Comparison of ENCODE assay signal across 14 cellular contexts in the genomic region with DNA sequence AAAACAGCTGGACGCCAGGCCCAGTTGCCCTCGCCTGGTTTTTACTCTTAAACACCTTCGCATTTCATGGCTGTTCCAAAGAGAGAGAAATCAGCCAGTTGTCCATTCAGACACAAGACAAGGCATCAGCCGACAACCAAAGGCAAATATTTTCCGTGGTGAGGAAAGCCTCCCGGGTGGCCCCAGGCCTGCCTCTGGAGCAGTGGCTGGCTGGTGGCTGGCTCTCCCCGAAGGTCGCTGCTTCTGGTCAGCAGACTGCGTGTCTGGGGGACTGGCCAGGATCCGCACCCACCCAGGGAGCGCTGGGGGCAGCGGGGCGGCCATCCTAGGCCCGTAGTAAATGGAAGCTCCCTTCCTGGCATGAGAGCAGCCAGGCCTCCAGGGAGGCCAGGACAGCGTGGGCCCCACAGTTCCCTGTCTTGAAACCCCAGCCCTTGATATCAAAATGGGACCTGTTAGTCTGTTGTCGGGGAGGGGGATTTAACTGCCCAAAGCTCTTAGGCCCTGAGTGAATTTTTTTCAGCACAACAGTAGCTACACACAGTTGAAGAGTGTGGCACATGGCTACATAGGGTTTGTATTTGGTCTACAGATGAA. TPM values are rescaled to one million over a fixed set of nuclear protein-coding genes. Genes with fewer than 3 reads are reported as not detected.
A peak's percentile ranks its signal among the peaks of the same experiment; 100 is the strongest.
DNase-seq lines count a peak whose midpoint lies in the region; ATAC-seq, FAIRE-seq and TF ChIP-seq lines count a peak whose summit lies in the region.
"Had no signal": no experiment of that assay in that cellular context is flagged by ENCODE, and none has a peak within 500 bp of the region (broad histone marks: within the 10 kb centered on the region; RNA-seq: fewer than 3 reads in every experiment).

No MANE protein-coding gene starts in this region.

- TF ChIP-seq CTCF in IMR-90 (conservative IDR thresholded peaks at IDR 0.05; ENCODE audit: low read depth, low read length): no peak

- CTCF ChIA-PET in IMR-90 (lab: Yijun Ruan, JAX): no interaction called here

- FAIRE-seq in frontal cortex (lab: Jason Lieb, UNC) (no peak), H54 (lab: Jason Lieb, UNC) (no peak)
- FAIRE-seq: pancreas had no signal

- H3K27me3 ChIP-seq in IMR-90 (ENCODE audit: control insufficient read depth, insufficient read depth, low read length) (no peaks in the 10 kb centered on the region), endocrine pancreas (ENCODE audit: control insufficient read depth, insufficient read depth, low read length) (no peaks in the 10 kb centered on the region), mucosa of rectum (ENCODE audit: control insufficient read depth in 2 of 2, insufficient read depth in 2 of 2, low read length in 2 of 2) (no peaks in the 10 kb centered on the region), stomach smooth muscle (ENCODE audit: control insufficient read depth in 1 of 2, insufficient read depth in 2 of 2, low read length in 2 of 2) (no peaks in the 10 kb centered on the region)
- H3K27me3 ChIP-seq: foreskin keratinocyte, pancreas had no signal

- H3K23ac ChIP-seq in IMR-90 (ENCODE audit: low read depth, low read length): 0 out of 2 replicates have a peak overlapping the region, but pooled peaks have one; percentile 7

- H3K9me3 ChIP-seq in IMR-90 (ENCODE audit: control insufficient read depth, insufficient read depth, low read length): no peaks in the 10 kb centered on the region
- H3K9me3 ChIP-seq in endocrine pancreas (ENCODE audit: control insufficient read depth, low read length): no peaks in the 10 kb centered on the region
- no peaks in the 10 kb centered on the region for H3K9me3 ChIP-seq in mucosa of rectum (ENCODE audit: control insufficient read depth in 2 of 2, low read length in 2 of 2)
- H3K9me3 ChIP-seq in stomach smooth muscle (ENCODE audit: control insufficient read depth in 2 of 2, low read length in 2 of 2): no peaks in the 10 kb centered on the region
- H3K9me3 ChIP-seq: pancreas had no signal

- no peak overlapping the region for H3K4me2 ChIP-seq in IMR-90 (ENCODE audit: low read depth, low read length)
- H3K4me2 ChIP-seq: KMS-11 had no signal

- peak overlapping the region; percentile 4; the same call in 1 of the 2 replicates for H3K27ac ChIP-seq in IMR-90 (ENCODE audit: insufficient read depth, low read length)
- H3K27ac ChIP-seq in mucosa of rectum (ENCODE audit: low read depth in 2 of 2, low read length in 2 of 2): peak overlapping the region; percentile 61 to 71
- peak overlapping the region; percentile 70 for H3K27ac ChIP-seq in stomach smooth muscle (ENCODE audit: low read length)
- H3K27ac ChIP-seq: foreskin keratinocyte, KMS-11, pancreas had no signal

- peak overlapping the region; percentile 25 for H2AK9ac ChIP-seq in IMR-90 (replicated peaks; ENCODE audit: low read depth, low read length, poor library complexity)

- no peak overlapping the region for H2AK5ac ChIP-seq in IMR-90 (ENCODE audit: low read depth, low read length)

- DNase-seq in IMR-90 (no peak), frontal cortex (ENCODE audit: low spot score in 2 of 2) (no peak), H54 (ENCODE audit: insufficient read length, low spot score) (no peak)
- DNase-seq: AML-193, DMS79, foreskin keratinocyte, NCI-H2029 treated with DMSO at 0.1 percent for 48 hours had no signal

- H3K18ac ChIP-seq in IMR-90 (ENCODE audit: low read depth, low read length): no peak overlapping the region

- BruUV-seq in IMR-90 (replicated peaks; lab: Mats Ljungman, UMichigan): no TSS peak

- intact Hi-C loops in IMR-90 (cut with micrococcal nuclease): no loop called here

- peaks cover 19 to 85% of the 10 kb centered on the region in 2 experiments for H3K79me1 ChIP-seq in IMR-90 (ENCODE audit: low read depth in 1 of 2, low read length in 2 of 2)

- H3K56ac ChIP-seq in IMR-90 (ENCODE audit: extremely low read depth, insufficient read depth, low read length): no peak overlapping the region

- H3K14ac ChIP-seq in IMR-90 (replicated peaks; ENCODE audit: low read depth, low read length): no peak overlapping the region

- TF ChIP-seq RAD21 in IMR-90 (IDR thresholded peaks at IDR 0.05; ENCODE audit: low read length): no peak

- H3K9ac ChIP-seq in IMR-90 (ENCODE audit: low read depth, low read length) (no peak overlapping the region), endocrine pancreas (ENCODE audit: control insufficient read depth, insufficient read depth, low read length) (peak overlapping the region; percentile 54), mucosa of rectum (ENCODE audit: low read depth in 1 of 2, low read length in 2 of 2) (no peak overlapping the region), stomach smooth muscle (ENCODE audit: low read length in 2 of 2) (peak overlapping the region in 1 of 2 donors; percentile 47)
- H3K9ac ChIP-seq: KMS-11 had no signal

- in situ Hi-C loops in IMR-90 (cut with MboI; ENCODE audit: low sequenced_read_pairs): no loop called here

- no peak overlapping the region for H3K4ac ChIP-seq in IMR-90 (ENCODE audit: low read depth, low read length)

- ATAC-seq in IMR-90 (ENCODE audit: low read depth) (no peak), GM21381 (IDR thresholded peaks at IDR 0.05; ENCODE audit: unreplicated experiment) (no peak), GM18868 (IDR thresholded peaks at IDR 0.05; ENCODE audit: unreplicated experiment) (no peak)
- ATAC-seq: foreskin keratinocyte, pancreas had no signal

- peaks cover 93% of the 10 kb centered on the region for H4K20me1 ChIP-seq in IMR-90 (ENCODE audit: insufficient read depth, low read length)

- peaks cover 2% of the 10 kb centered on the region; the same call in 1 of the 2 replicates for H3K36me3 ChIP-seq in IMR-90 (ENCODE audit: control insufficient read depth, insufficient read depth, low read length)
- H3K36me3 ChIP-seq in endocrine pancreas (ENCODE audit: control insufficient read depth, insufficient read depth, low read length): no peaks in the 10 kb centered on the region
- H3K36me3 ChIP-seq in mucosa of rectum (ENCODE audit: control insufficient read depth in 2 of 2, insufficient read depth in 2 of 2, low read length in 2 of 2): no peaks in the 10 kb centered on the region
- H3K36me3 ChIP-seq in stomach smooth muscle (ENCODE audit: control insufficient read depth in 2 of 2, insufficient read depth in 2 of 2, low read length in 2 of 2): no peaks in the 10 kb centered on the region
- H3K36me3 ChIP-seq: pancreas had no signal

- H4K5ac ChIP-seq in IMR-90 (ENCODE audit: low read depth, low read length): no peak overlapping the region

- H4K91ac ChIP-seq in IMR-90 (ENCODE audit: insufficient read depth, low read depth, low read length): no peak overlapping the region

- H2BK20ac ChIP-seq in IMR-90 (ENCODE audit: low read depth, low read length): no peak overlapping the region

- H3K4me3 ChIP-seq in IMR-90 (ENCODE audit: insufficient read depth, low read depth, low read length) (no peak overlapping the region), endocrine pancreas (ENCODE audit: control insufficient read depth, insufficient read depth, low read length) (no peak overlapping the region), mucosa of rectum (ENCODE audit: low read length in 2 of 2) (no peak overlapping the region), stomach smooth muscle (ENCODE audit: low read length in 2 of 2) (no peak overlapping the region)
- H3K4me3 ChIP-seq: pancreas had no signal

- no peaks in the 10 kb centered on the region; the same call in 1 of the 2 replicates for H3K9me1 ChIP-seq in IMR-90 (ENCODE audit: insufficient read depth, low read length)

- no peak overlapping the region for H2AFZ ChIP-seq in IMR-90 (replicated peaks; ENCODE audit: low read length, poor library complexity)

- H2BK5ac ChIP-seq in IMR-90 (ENCODE audit: low read depth, low read length, poor library complexity, severe bottlenecking): no peak overlapping the region

- H4K8ac ChIP-seq in IMR-90 (ENCODE audit: low read depth in 2 of 2, low read length in 2 of 2): no peak overlapping the region

- TF ChIP-seq POLR2A in IMR-90 (IDR thresholded peaks at IDR 0.05; ENCODE audit: low read depth, low read length) (no peak), H54 (IDR thresholded peaks at IDR 0.05; ENCODE audit: low read depth, low read length) (no peak)

- no peak overlapping the region for H2BK15ac ChIP-seq in IMR-90 (ENCODE audit: low read depth, low read length)

- H2BK120ac ChIP-seq in IMR-90 (ENCODE audit: low read depth, low read length): no peak overlapping the region

- POLR2A ChIA-PET in IMR-90 (lab: Charles Lee; ENCODE audit: unreplicated experiment): no interaction called here

- WGBS in IMR-90 (ENCODE audit: extremely low coverage in 2 of 2, insufficient read length in 1 of 2), 2 experiments: 12% methylated on average over 3 of the region's 16 CpGs; no CpG with 5 or more reads in 1 of the 2 experiments

- dilution Hi-C loops in IMR-90 (cut with HindIII; ENCODE audit: low sequenced_read_pairs, unreplicated experiment): no loop called here

- H3K4me1 ChIP-seq in IMR-90 (ENCODE audit: control insufficient read depth, insufficient read depth, low read length): peaks cover 38% of the 10 kb centered on the region
- no peaks in the 10 kb centered on the region for H3K4me1 ChIP-seq in endocrine pancreas (ENCODE audit: control insufficient read depth, insufficient read depth, low read length)
- peaks cover 28 to 31% of the 10 kb centered on the region in 2 donors for H3K4me1 ChIP-seq in mucosa of rectum (ENCODE audit: control insufficient read depth in 2 of 2, insufficient read depth in 2 of 2, low read length in 2 of 2)
- H3K4me1 ChIP-seq in stomach smooth muscle (ENCODE audit: control insufficient read depth, insufficient read depth, low read length): peaks cover 67% of the 10 kb centered on the region

TF ChIP-seq in IMR-90, 13 proteins besides CTCF, POLR2A, EP300 and RAD21 (continues in another document):
- TF ChIP-seq MAFK (IDR thresholded peaks at IDR 0.05; ENCODE audit: low read depth, low read length) (no peak), ELK1 (IDR thresholded peaks at IDR 0.05; ENCODE audit: borderline replicate concordance, low read depth, low read length) (no peak)

RNA-seq across cellular contexts. Expression of gene SREBF1, which starts 57.7 kb away (rescaled TPM):
- total RNA-seq in IMR-90 (2012; rRNA removed): 3.3 and 3.4 TPM in 2 replicates
- polyA plus RNA-seq in IMR-90 (2012; rRNA removed): 20.4 and 22.3 TPM in 2 replicates
- 16.2 and 23.6 TPM in 2 replicates for polyA plus RNA-seq in IMR-90 (2012; cell fraction: cytosol; rRNA removed)
- 82.8 and 188 TPM in 2 replicates for polyA plus RNA-seq in IMR-90 (2012; cell fraction: nucleus; rRNA removed; ENCODE audit: low replicate concordance)
- 17.5 TPM for total RNA-seq in frontal cortex

Comparison
In these comparisons a context has a peak if more than half of its experiments do, and no peak if none do; other contexts are left out.
1. H3K27ac ChIP-seq: peak in every context shown above with its lines; median percentile 70 in stomach smooth muscle; 66 in mucosa of rectum; 4 in IMR-90.